26 cellular contexts compared by ENCODE assay signal in genomic region chr1:232969791-232970190, GRCh38. TPM values are rescaled to one million over a fixed set of nuclear protein-coding genes. Genes with fewer than 3 reads are reported as not detected.
DNase-seq lines count a peak whose midpoint lies in the region; ATAC-seq and TF ChIP-seq lines count a peak whose summit lies in the region.
"Had no signal": no experiment of that assay in that cellular context is flagged by ENCODE, and none has a peak within 500 bp of the region (broad histone marks: within the 10 kb centered on the region; RNA-seq: fewer than 3 reads in every experiment).

No MANE protein-coding gene starts in this region.

- CTCF ChIA-PET in SK-N-SH (lab: Yijun Ruan, JAX) = interaction anchor here (1.1 to 1.4 kb wide), 3 partner anchors 9 to 17 kb away, joined by 3 to 6 read pairs (median 5); no protein-coding TSS in a partner anchor

- POLR2A ChIA-PET in SK-N-SH (lab: Yijun Ruan, JAX) = no interaction called here

- H3K4me3 Mint-ChIP-seq in central memory CD8-positive, alpha-beta T cell = no peak overlapping the region
- H3K4me3 Mint-ChIP-seq in stimulated activated effector memory CD8-positive, alpha-beta T cell treated with anti-CD3 and anti-CD28 coated beads, Interleukin-12 subunit alpha, Interleukin-12 subunit beta, amount 100 ng/mL, for 72 hours = no peak overlapping the region
- H3K4me3 Mint-ChIP-seq: CD14-positive monocyte, H9, HFFc6 had no signal

- ATAC-seq in right cardiac atrium (no peak), HG02588 (IDR thresholded peaks at IDR 0.05; ENCODE audit: unreplicated experiment) (no peak)
- ATAC-seq in central memory CD8-positive, alpha-beta T cell (replicated peaks; ENCODE audit: extremely low read depth, poor library complexity, severe bottlenecking) = no peak
- ATAC-seq in stimulated activated effector memory CD8-positive, alpha-beta T cell treated with anti-CD3 and anti-CD28 coated beads, Interleukin-12 subunit alpha, Interleukin-12 subunit beta, amount 100 ng/mL, for 72 hours = no peak
- ATAC-seq: HepG2, K562, SK-N-SH treated with all-trans-retinoic acid at 6 μM for 48 hours had no signal

- no peaks in the 10 kb centered on the region for H3K27me3 Mint-ChIP-seq in central memory CD8-positive, alpha-beta T cell

- peak overlapping the region; percentile 43 for H3K27ac ChIP-seq in left ventricle myocardium inferior (replicated peaks)
- no peak overlapping the region for H3K27ac ChIP-seq in right cardiac atrium (ENCODE audit: low read length)
- no peak overlapping the region for H3K27ac ChIP-seq in SK-N-SH (ENCODE audit: low read depth in 2 of 2, low read length in 1 of 2)
- H3K27ac ChIP-seq: PC-9, RWPE1 had no signal

- no peaks in the 10 kb centered on the region for H3K9me2 ChIP-seq in SK-N-SH

- H2AFZ ChIP-seq in SK-N-SH (ENCODE audit: low read depth) = no peak overlapping the region
- H2AFZ ChIP-seq: PC-9 had no signal

- 58% methylated on average over 5 of the region's 5 CpGs for WGBS in right cardiac atrium
- 91% methylated on average over 5 of the region's 5 CpGs for WGBS in SK-N-SH (ENCODE audit: low lambda C conversion rate)

- H3K27ac Mint-ChIP-seq in central memory CD8-positive, alpha-beta T cell (ENCODE audit: low read depth) = peak overlapping the region; percentile 55
- peak overlapping the region; percentile 68 for H3K27ac Mint-ChIP-seq in stimulated activated effector memory CD8-positive, alpha-beta T cell treated with anti-CD3 and anti-CD28 coated beads, Interleukin-12 subunit alpha, Interleukin-12 subunit beta, amount 100 ng/mL, for 72 hours
- H3K27ac Mint-ChIP-seq: HFFc6 had no signal

- peaks cover 15% of the 10 kb centered on the region for H3K4me1 Mint-ChIP-seq in central memory CD8-positive, alpha-beta T cell
- peaks cover 15% of the 10 kb centered on the region for H3K4me1 Mint-ChIP-seq in stimulated activated effector memory CD8-positive, alpha-beta T cell treated with anti-CD3 and anti-CD28 coated beads, Interleukin-12 subunit alpha, Interleukin-12 subunit beta, amount 100 ng/mL, for 72 hours
- H3K4me1 Mint-ChIP-seq: H9 had no signal

- peaks cover 59% of the 10 kb centered on the region for H3K4me1 ChIP-seq in left ventricle myocardium inferior
- H3K4me1 ChIP-seq in right cardiac atrium (ENCODE audit: control insufficient read depth, insufficient read depth, low read length) = peaks cover 7% of the 10 kb centered on the region
- H3K4me1 ChIP-seq in SK-N-SH (ENCODE audit: control insufficient read depth in 1 of 2, insufficient read depth in 2 of 2, low read depth in 1 of 2, low read length in 1 of 2) = peaks cover 0 to 3% of the 10 kb centered on the region in 2 experiments; a peak in 1 of 4 replicates

- H3K9me3 ChIP-seq in left ventricle myocardium inferior (replicated peaks) (peaks cover 16% of the 10 kb centered on the region), right cardiac atrium (ENCODE audit: control insufficient read depth, low read length) (no peaks in the 10 kb centered on the region), SK-N-SH (peaks cover 11% of the 10 kb centered on the region)

- H3K4me2 ChIP-seq in SK-N-SH = no peak overlapping the region
- H3K4me2 ChIP-seq: PC-9 had no signal

- no peaks in the 10 kb centered on the region for H3K79me2 ChIP-seq in SK-N-SH (ENCODE audit: insufficient read depth)

- TF ChIP-seq EP300 in SK-N-SH (IDR thresholded peaks at IDR 0.05; ENCODE audit: borderline replicate concordance in 1 of 2, low read depth in 1 of 2, low read length in 1 of 2) = no peak

- H3K36me3 ChIP-seq in left ventricle myocardium inferior (peaks cover 43% of the 10 kb centered on the region), SK-N-SH (replicated peaks in 1 of 2; ENCODE audit: control insufficient read depth in 1 of 2, insufficient read depth in 2 of 2, low read length in 1 of 2) (peaks cover 40 to 90% of the 10 kb centered on the region in 2 experiments)

- no peak for DNase-seq in left ventricle myocardium inferior
- no peak for DNase-seq in right cardiac atrium
- peak; percentile 2 for DNase-seq in NCI-H2171 (lab: John Stamatoyannopoulos, UW)
- no peak for DNase-seq in central memory CD8-positive, alpha-beta T cell (ENCODE audit: low spot score in 2 of 2)
- DNase-seq in stimulated activated effector memory CD8-positive, alpha-beta T cell treated with anti-CD3 and anti-CD28 coated beads, Interleukin-12 subunit alpha, Interleukin-12 subunit beta, amount 100 ng/mL, for 72 hours (ENCODE audit: low spot score in 2 of 2) = peak in 1 of 2 donors; percentile 1
- no peak for DNase-seq in SK-N-SH
- no peak for DNase-seq in NCI-H774 (lab: John Stamatoyannopoulos, UW)
- DNase-seq: AML-193, EL, GF-D8, H9, HFFc6, NCI-H1092, NCI-H1436, NCI-H187 treated with DMSO at 0.1 percent for 48 hours, NCI-H2107, NCI-H2227 treated with DMSO at 0.1 percent for 48 hours, NCI-H510A, PC-9, SHP77 treated with DMSO at 0.1 percent for 48 hours had no signal

- H3K36me3 Mint-ChIP-seq in central memory CD8-positive, alpha-beta T cell (ENCODE audit: insufficient read depth) = peaks cover 29% of the 10 kb centered on the region
- peaks cover 45% of the 10 kb centered on the region for H3K36me3 Mint-ChIP-seq in stimulated activated effector memory CD8-positive, alpha-beta T cell treated with anti-CD3 and anti-CD28 coated beads, Interleukin-12 subunit alpha, Interleukin-12 subunit beta, amount 100 ng/mL, for 72 hours

- H3K27me3 ChIP-seq in left ventricle myocardium inferior (ENCODE audit: low read depth) (no peaks in the 10 kb centered on the region), right cardiac atrium (ENCODE audit: control insufficient read depth, insufficient read depth) (no peaks in the 10 kb centered on the region), SK-N-SH (ENCODE audit: insufficient read depth) (no peaks in the 10 kb centered on the region)

- no peak overlapping the region for H3K4me3 ChIP-seq in left ventricle myocardium inferior
- no peak overlapping the region for H3K4me3 ChIP-seq in right cardiac atrium (ENCODE audit: low read length)
- no peak overlapping the region for H3K4me3 ChIP-seq in SK-N-SH (ENCODE audit: low read depth in 2 of 2, low read length in 1 of 2)
- H3K4me3 ChIP-seq: K562, PC-9 had no signal

- TF ChIP-seq RAD21 in SK-N-SH (IDR thresholded peaks at IDR 0.05; ENCODE audit: low read length) = no peak

- no peaks in the 10 kb centered on the region for H4K20me1 ChIP-seq in SK-N-SH (ENCODE audit: insufficient read depth)

- H3K9ac ChIP-seq in SK-N-SH = no peak overlapping the region

- H3K9me3 Mint-ChIP-seq in central memory CD8-positive, alpha-beta T cell = peaks cover 17% of the 10 kb centered on the region
- H3K9me3 Mint-ChIP-seq in stimulated activated effector memory CD8-positive, alpha-beta T cell treated with anti-CD3 and anti-CD28 coated beads, Interleukin-12 subunit alpha, Interleukin-12 subunit beta, amount 100 ng/mL, for 72 hours = peaks cover 16% of the 10 kb centered on the region

- intact Hi-C loops in left ventricle myocardium inferior (cut with micrococcal nuclease) = no loop called here
- intact Hi-C loops in right cardiac atrium (cut with DNase I) = loop anchor here in 1 of 4 donors (10.0 kb wide), 1 partner anchor 335 kb away; the partner anchor contains the start of gene SIPA1L2

- H3F3A ChIP-seq in SK-N-SH (replicated peaks; ENCODE audit: insufficient read depth) = peaks cover 3% of the 10 kb centered on the region

- no peak for TF ChIP-seq CTCF in left ventricle myocardium inferior (IDR thresholded peaks at IDR 0.05; ENCODE audit: borderline replicate concordance)
- no peak for TF ChIP-seq CTCF in SK-N-SH (IDR thresholded peaks at IDR 0.05)

TF ChIP-seq in SK-N-SH, 30 proteins besides CTCF, POLR2A, EP300 and RAD21:
- TF ChIP-seq NFIC (IDR thresholded peaks at IDR 0.05; ENCODE audit: borderline replicate concordance) (no peak), JUND (IDR thresholded peaks at IDR 0.05) (no peak), NRF1 (IDR thresholded peaks at IDR 0.05; ENCODE audit: low read depth, low read length) (no peak), POLR2AphosphoS5 (IDR thresholded peaks at IDR 0.05; ENCODE audit: low read depth, low read length) (no peak), GATA2 (CRISPR knock-in tag; IDR thresholded peaks at IDR 0.05) (no peak), RXRA (IDR thresholded peaks at IDR 0.05; ENCODE audit: borderline replicate concordance, low read depth) (no peak)

RNA-seq across cellular contexts. Expression of gene NTPCR, which starts 19.4 kb away (rescaled TPM):
- total RNA-seq in left ventricle myocardium inferior = 47.6 TPM
- 10 to 100 TPM; 55.7 to 67.5 (median 56.8) TPM for total RNA-seq in right cardiac atrium
- 114 TPM for polyA plus RNA-seq in right cardiac atrium
- 20.8 and 20.9 TPM in 2 replicates for polyA plus RNA-seq in SK-N-SH (2012; rRNA removed)
- polyA plus RNA-seq in SK-N-SH (2012; cell fraction: cytosol; rRNA removed) = 23.5 and 25.1 TPM in 2 replicates
- 15.5 and 17.7 TPM in 2 replicates for polyA plus RNA-seq in SK-N-SH (2012; cell fraction: nucleus; rRNA removed)
